ENCODE assay signal across 21 cellular contexts in the genomic region with DNA sequence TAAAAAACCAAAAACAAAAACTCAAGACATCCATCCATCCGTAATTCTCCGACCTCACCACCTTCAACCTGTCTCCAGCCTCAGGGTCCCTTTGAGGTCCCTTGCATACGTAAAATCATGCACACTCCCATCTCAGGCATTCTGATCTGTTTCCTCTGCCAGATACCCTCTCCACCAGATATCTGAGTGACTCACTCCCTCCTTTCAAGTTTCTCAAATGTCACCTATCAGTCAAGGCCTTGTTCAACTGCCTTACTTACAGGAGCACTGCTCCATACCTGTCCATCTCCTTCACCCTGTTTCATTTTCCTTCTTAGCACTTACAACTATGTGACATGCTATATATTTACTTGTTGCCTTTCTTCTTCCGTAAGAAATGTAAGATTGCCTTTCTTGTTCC.
"Had no signal": no experiment of that assay in that cellular context is flagged by ENCODE, and none has a peak within 500 bp of the region (broad histone marks: within the 10 kb centered on the region; RNA-seq: fewer than 3 reads in every experiment).

No MANE protein-coding gene starts in this region.

- H3K27ac ChIP-seq: body of pancreas, colonic mucosa, hepatocyte, skin epidermis, suprapubic skin, upper lobe of left lung had no signal

- H3K4me1 ChIP-seq: body of pancreas, colonic mucosa, suprapubic skin, upper lobe of left lung had no signal

- H3K36me3 ChIP-seq: colonic mucosa had no signal

- ATAC-seq: body of pancreas; esophagus mucosa; left ventricle myocardium superior; natural killer cell treated with Interleukin-12 subunit alpha and Interleukin-12 subunit beta and Interleukin-15 and Interleukin-18, amount 100 ng/mL, for 72 hours; right cardiac atrium; T-helper 17 cell had no signal

- H3K27me3 ChIP-seq: body of pancreas, colonic mucosa, hepatocyte, suprapubic skin, upper lobe of left lung had no signal

- H3K79me2 ChIP-seq: hepatocyte had no signal

- H3K9me3 ChIP-seq: body of pancreas, colonic mucosa, suprapubic skin, upper lobe of left lung had no signal

- H3K4me2 ChIP-seq: hepatocyte had no signal

- H3K4me3 ChIP-seq: body of pancreas, colonic mucosa, hepatocyte, skin epidermis, suprapubic skin, upper lobe of left lung had no signal

- DNase-seq: activated CD4-positive, alpha-beta T cell treated with anti-CD3 and anti-CD28 coated beads for 4 hours; activated CD8-positive, alpha-beta memory T cell treated with anti-CD3 and anti-CD28 coated beads, Interleukin-2, amount 50 U/mL, for 48 hours; activated naive CD4-positive, alpha-beta T cell treated with anti-CD3 and anti-CD28 coated beads, Interleukin-2, amount 50 U/mL, for 16 hours; amygdala; body of pancreas; central memory CD4-positive, alpha-beta T cell; colonic mucosa; kidney; left ventricle myocardium superior; mesenchymal stem cell; right cardiac atrium; stimulated activated CD4-positive, alpha-beta T cell treated with anti-CD3 and anti-CD28 coated beads, Interleukin-15, amount 100 ng/mL, for 24 hours; stimulated activated CD4-positive, alpha-beta T cell treated with anti-CD3 and anti-CD28 coated beads, Interleukin-4, amount 100 ng/mL, for 1 hour; stimulated activated naive CD4-positive, alpha-beta T cell treated with Interleukin-2 at 50 U/mL for 16 hours; T-helper 17 cell; upper lobe of left lung had no signal

- H2AFZ ChIP-seq: hepatocyte had no signal
